Comparison of ENCODE assay signal across 1 cellular context in the genomic region with DNA sequence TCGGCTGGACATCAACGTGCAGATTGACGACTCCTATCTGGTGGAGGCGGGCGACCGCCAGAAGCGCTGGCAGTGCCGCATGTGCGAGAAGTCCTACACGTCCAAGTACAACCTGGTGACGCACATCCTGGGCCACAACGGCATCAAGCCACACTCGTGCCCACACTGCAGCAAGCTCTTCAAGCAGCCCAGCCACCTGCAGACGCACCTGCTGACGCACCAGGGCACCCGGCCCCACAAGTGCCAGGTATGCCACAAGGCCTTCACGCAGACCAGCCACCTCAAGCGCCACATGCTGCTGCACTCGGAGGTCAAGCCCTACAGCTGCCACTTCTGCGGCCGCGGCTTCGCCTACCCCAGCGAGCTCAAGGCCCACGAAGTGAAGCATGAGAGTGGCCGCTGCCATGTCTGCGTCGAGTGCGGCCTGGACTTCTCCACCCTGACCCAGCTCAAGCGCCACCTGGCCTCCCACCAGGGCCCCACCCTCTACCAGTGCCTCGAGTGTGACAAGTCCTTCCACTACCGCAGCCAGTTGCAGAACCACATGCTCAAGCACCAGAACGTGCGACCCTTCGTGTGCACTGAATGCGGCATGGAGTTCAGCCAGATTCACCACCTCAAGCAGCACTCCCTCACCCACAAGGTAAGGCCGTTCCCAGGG.
TF ChIP-seq lines count a peak whose summit lies in the region.

No MANE protein-coding gene starts in this region.

TF ChIP-seq in H1, 55 proteins besides CTCF, POLR2A, EP300 and RAD21:
- no peak for TF ChIP-seq BCL11A (IDR thresholded peaks at IDR 0.05; ENCODE audit: low read depth in 2 of 2, low read length in 2 of 2)
- no peak for TF ChIP-seq HDAC2 (IDR thresholded peaks at IDR 0.05; ENCODE audit: borderline replicate concordance in 1 of 2, low read depth in 2 of 2, low read length in 2 of 2)
- TF ChIP-seq SUZ12 (IDR thresholded peaks at IDR 0.05; ENCODE audit: low read length) = no peak
- TF ChIP-seq EGR1 (IDR thresholded peaks at IDR 0.05; ENCODE audit: borderline replicate concordance, low read depth, low read length) = no peak
- no peak for TF ChIP-seq TAF1 (IDR thresholded peaks at IDR 0.05; ENCODE audit: low read depth, low read length)
- TF ChIP-seq CTBP2 (IDR thresholded peaks at IDR 0.05; ENCODE audit: borderline replicate concordance, insufficient read depth, insufficient read length, low read length) = no peak
- no peak for TF ChIP-seq TAF7 (optimal IDR thresholded peaks at IDR 0.05; ENCODE audit: borderline replicate concordance, low read depth, low read length)
- TF ChIP-seq TBP (IDR thresholded peaks at IDR 0.05; ENCODE audit: low read depth, low read length) = no peak
- TF ChIP-seq POU5F1 (IDR thresholded peaks at IDR 0.05; ENCODE audit: low read depth, low read length) = no peak
- no peak for TF ChIP-seq YY1 (IDR thresholded peaks at IDR 0.05; ENCODE audit: low read depth, low read length)
- no peak for TF ChIP-seq NANOG (IDR thresholded peaks at IDR 0.05; ENCODE audit: insufficient read depth, low read depth, low read length, poor library complexity, severe bottlenecking)
- TF ChIP-seq SAP30 (IDR thresholded peaks at IDR 0.05; ENCODE audit: insufficient read depth, insufficient replicate concordance, low read length) = no peak
